In genomic region chr9:93657331-93658111, GRCh38 we compare ENCODE assay signal across 1 cellular context.
TF ChIP-seq lines count a peak whose summit lies in the region.

No MANE protein-coding gene starts in this region.

TF ChIP-seq in HepG2, 621 proteins besides CTCF, POLR2A, EP300 and RAD21 (continued from another document):
- TF ChIP-seq ZNF18 (CRISPR knock-in tag; IDR thresholded peaks at IDR 0.05; ENCODE audit: insufficient replicate concordance) (no peak), FOXO1 (CRISPR knock-in tag; IDR thresholded peaks at IDR 0.05) (no peak), TAF1 (CRISPR knock-in tag; IDR thresholded peaks at IDR 0.05) (no peak), HOMEZ (CRISPR knock-in tag; IDR thresholded peaks at IDR 0.05; ENCODE audit: low read depth) (no peak), SAP130 (CRISPR knock-in tag; IDR thresholded peaks at IDR 0.05; ENCODE audit: low read depth) (no peak)
